Comparison of ENCODE assay signal across 1 cellular context in genomic region chr17:74211141-74211928, GRCh38.
A peak's percentile ranks its signal among the peaks of the same experiment; 100 is the strongest.
TF ChIP-seq lines count a peak whose summit lies in the region.

No MANE protein-coding gene starts in this region.

TF ChIP-seq in GM12878, 131 proteins besides CTCF, POLR2A, EP300 and RAD21:
- TF ChIP-seq TARDBP (IDR thresholded peaks at IDR 0.05; ENCODE audit: borderline replicate concordance) (0 out of 2 replicates have a peak, but pooled peaks have one; percentile 15), IKZF1 (conservative IDR thresholded peaks at IDR 0.05) (peak; percentile 36; the same call in 1 of the 2 replicates), TCF3 (IDR thresholded peaks at IDR 0.05; ENCODE audit: borderline replicate concordance, insufficient read depth, low read depth, low read length) (peak; percentile 52; the same call in 1 of the 2 replicates), POLR2AphosphoS5 (IDR thresholded peaks at IDR 0.05; ENCODE audit: low read length) (peak; percentile 15; the same call in 1 of the 2 replicates), ZBTB4 (CRISPR knock-in tag; IDR thresholded peaks at IDR 0.05) (no peak), DPF2 (IDR thresholded peaks at IDR 0.05) (no peak), BCL3 (IDR thresholded peaks at IDR 0.05; ENCODE audit: borderline replicate concordance, insufficient read depth, low read depth, low read length, poor library complexity, severe bottlenecking) (peak; percentile 65), IKZF2 (IDR thresholded peaks at IDR 0.05) (no peak)
